In genomic region chr17:27575100-27575911, GRCh38 we compare ENCODE assay signal across 20 cellular contexts. TPM values are rescaled to one million over a fixed set of nuclear protein-coding genes. Genes with fewer than 3 reads are reported as not detected.
DNase-seq lines count a peak whose midpoint lies in the region; ATAC-seq and FAIRE-seq lines count a peak whose summit lies in the region.
"Had no signal": no experiment of that assay in that cellular context is flagged by ENCODE, and none has a peak within 500 bp of the region (broad histone marks: within the 10 kb centered on the region; RNA-seq: fewer than 3 reads in every experiment).

No MANE protein-coding gene starts in this region.

- no peak overlapping the region for H3K4me3 ChIP-seq in CD4-positive, CD25-positive, alpha-beta regulatory T cell (ENCODE audit: low read depth, low read length)
- H3K4me3 ChIP-seq in GM23248 (no peak overlapping the region), mesenchymal stem cell (ENCODE audit: insufficient read depth in 1 of 2, low read depth in 1 of 2, low read length in 2 of 2) (no peak overlapping the region), MG63 (no peak overlapping the region)
- H3K4me3 ChIP-seq: BLaER1, coronary artery had no signal

- H3K36me3 Mint-ChIP-seq in CD4-positive, CD25-positive, alpha-beta regulatory T cell, result no peaks in the 10 kb centered on the region
- H3K36me3 Mint-ChIP-seq in activated T-helper 1 cell treated with anti-CD3 and anti-CD28 coated beads, Interleukin-12 subunit alpha, Interleukin-12 subunit beta, Interleukin-2, Interleukin-4 antibody, amounts not matched to agents 30 ng/mL and 10 ng/mL and 1 ng/mL, durations not matched to agents 14 hours and 24 hours and 36 hours (ENCODE audit: low read depth), result peaks cover 38% of the 10 kb centered on the region

- H3F3A ChIP-seq in GM23248 (ENCODE audit: insufficient read depth), result peaks cover 32% of the 10 kb centered on the region

- H2AFZ ChIP-seq in GM23248, result no peak overlapping the region
- H2AFZ ChIP-seq in mesenchymal stem cell (ENCODE audit: low read depth, low read length), result no peak overlapping the region

- no peaks in the 10 kb centered on the region for H3K27me3 ChIP-seq in CD4-positive, CD25-positive, alpha-beta regulatory T cell (ENCODE audit: control insufficient read depth, insufficient read depth, low read length)
- H3K27me3 ChIP-seq in GM23248 (replicated peaks; ENCODE audit: insufficient read depth), result no peaks in the 10 kb centered on the region
- H3K27me3 ChIP-seq in mesenchymal stem cell (ENCODE audit: control insufficient read depth in 1 of 2, insufficient read depth in 1 of 2, low read length in 2 of 2), result no peaks in the 10 kb centered on the region
- no peaks in the 10 kb centered on the region for H3K27me3 ChIP-seq in MG63
- H3K27me3 ChIP-seq: BLaER1, foreskin keratinocyte had no signal

- H3K23ac ChIP-seq in mesenchymal stem cell (ENCODE audit: low read length in 2 of 2), result peak overlapping the region in 1 of 2 experiments; percentile 15

- H3K4me2 ChIP-seq in GM23248 (ENCODE audit: unreplicated experiment) (no peak overlapping the region), mesenchymal stem cell (ENCODE audit: low read length, poor library complexity, severe bottlenecking) (no peak overlapping the region)
- H3K4me2 ChIP-seq: BLaER1 had no signal

- H3K79me1 ChIP-seq in mesenchymal stem cell (replicated peaks; ENCODE audit: low read length, poor library complexity, severe bottlenecking), result peaks cover 36% of the 10 kb centered on the region

- H3K4me1 ChIP-seq in CD4-positive, CD25-positive, alpha-beta regulatory T cell (ENCODE audit: control insufficient read depth, insufficient read depth, low read length, poor library complexity, severe bottlenecking), result peaks cover 7% of the 10 kb centered on the region
- H3K4me1 ChIP-seq in GM23248 (ENCODE audit: insufficient read depth) (peaks cover 44% of the 10 kb centered on the region), mesenchymal stem cell (ENCODE audit: control insufficient read depth, insufficient read depth, low read depth, low read length) (peaks cover 36% of the 10 kb centered on the region)
- H3K4me1 ChIP-seq: foreskin keratinocyte had no signal

- peak overlapping the region in 1 of 2 experiments; percentile 1 for H3K4ac ChIP-seq in mesenchymal stem cell (ENCODE audit: low read depth in 1 of 2, low read length in 2 of 2)

- H3K27ac ChIP-seq in CD4-positive, CD25-positive, alpha-beta regulatory T cell (ENCODE audit: insufficient read depth, low read length, poor library complexity, severe bottlenecking), result no peak overlapping the region
- H3K27ac ChIP-seq in GM23248, result peak overlapping the region; percentile 68; the same call in 1 of the 2 replicates
- no peak overlapping the region for H3K27ac ChIP-seq in mesenchymal stem cell (ENCODE audit: low read length, poor library complexity, severe bottlenecking)
- H3K27ac ChIP-seq: BLaER1, coronary artery, foreskin keratinocyte had no signal

- H2BK5ac ChIP-seq in mesenchymal stem cell (ENCODE audit: low read depth, low read length, poor library complexity, severe bottlenecking), result no peak overlapping the region

- H3K9me2 ChIP-seq in GM23248 (ENCODE audit: insufficient read depth), result no peaks in the 10 kb centered on the region

- H3K79me2 ChIP-seq in GM23248 (ENCODE audit: insufficient read depth), result no peaks in the 10 kb centered on the region

- H3K9ac ChIP-seq in GM23248 (no peak overlapping the region), mesenchymal stem cell (ENCODE audit: low read length) (no peak overlapping the region)
- H3K9ac ChIP-seq: BLaER1 had no signal

- H2BK12ac ChIP-seq in mesenchymal stem cell (ENCODE audit: low read length in 2 of 2), result peak overlapping the region; percentile 33 to 45

- intact Hi-C loops in activated T-helper 1 cell treated with anti-CD3 and anti-CD28 coated beads, Interleukin-12 subunit alpha, Interleukin-12 subunit beta, Interleukin-2, Interleukin-4 antibody, amounts not matched to agents 30 ng/mL and 10 ng/mL and 1 ng/mL, durations not matched to agents 14 hours and 24 hours and 36 hours (cut with micrococcal nuclease), result no loop called here

- H3K18ac ChIP-seq in mesenchymal stem cell (ENCODE audit: low read depth in 1 of 2, low read length in 2 of 2), result peak overlapping the region in 1 of 2 experiments; percentile 11

- H3K4me3 Mint-ChIP-seq in CD4-positive, CD25-positive, alpha-beta regulatory T cell, result no peak overlapping the region
- H3K4me3 Mint-ChIP-seq in activated T-helper 1 cell treated with anti-CD3 and anti-CD28 coated beads, Interleukin-12 subunit alpha, Interleukin-12 subunit beta, Interleukin-2, Interleukin-4 antibody, amounts not matched to agents 30 ng/mL and 10 ng/mL and 1 ng/mL, durations not matched to agents 14 hours and 24 hours and 36 hours, result peak overlapping the region; percentile 19
- H3K4me3 Mint-ChIP-seq: activated T-helper 17 cell treated with anti-CD3 and anti-CD28 coated beads, Interleukin-2, amount 50 U/mL, for 72 hours had no signal

- DNase-seq in CD4-positive, CD25-positive, alpha-beta regulatory T cell, result no peak
- no peak for DNase-seq in GM23248
- DNase-seq in activated T-helper 1 cell treated with anti-CD3 and anti-CD28 coated beads, Interleukin-12 subunit alpha, Interleukin-12 subunit beta, Interleukin-2, Interleukin-4 antibody, amounts not matched to agents 30 ng/mL and 10 ng/mL and 1 ng/mL, durations not matched to agents 14 hours and 24 hours and 36 hours (ENCODE audit: low spot score), result no peak
- DNase-seq in mesenchymal stem cell, result no peak
- DNase-seq in urothelium cell line (ENCODE audit: low spot score), result no peak
- no peak for DNase-seq in stimulated activated CD4-positive, alpha-beta T cell treated with anti-CD3 and anti-CD28 coated beads, Interleukin-15, amount 100 ng/mL, for 24 hours
- DNase-seq in MG63, result no peak
- DNase-seq: activated CD4-positive, alpha-beta T cell treated with anti-CD3 and anti-CD28 coated beads, Interleukin-2, amount 50 U/mL, for 48 hours; foreskin keratinocyte; GF-D8; KBM-7; NCI-H526; SIG-M5; stimulated activated CD4-positive, alpha-beta T cell treated with anti-CD3 and anti-CD28 coated beads, Interleukin-4, amount 100 ng/mL, for 1 hour had no signal

- H3K14ac ChIP-seq in mesenchymal stem cell (ENCODE audit: low read length in 2 of 2), result no peak overlapping the region

- FAIRE-seq in urothelium cell line (lab: Jason Lieb, UNC), result no peak
- FAIRE-seq: endothelial cell of umbilical vein, GM12891 had no signal

- H3K4me1 Mint-ChIP-seq in CD4-positive, CD25-positive, alpha-beta regulatory T cell, result peaks cover 6 to 54% (median 36%) of the 10 kb centered on the region in 4 donors
- H3K4me1 Mint-ChIP-seq in activated T-helper 1 cell treated with anti-CD3 and anti-CD28 coated beads, Interleukin-12 subunit alpha, Interleukin-12 subunit beta, Interleukin-2, Interleukin-4 antibody, amounts not matched to agents 30 ng/mL and 10 ng/mL and 1 ng/mL, durations not matched to agents 14 hours and 24 hours and 36 hours (ENCODE audit: low read depth), result peaks cover 91% of the 10 kb centered on the region

- H3K27me3 Mint-ChIP-seq in CD4-positive, CD25-positive, alpha-beta regulatory T cell, result no peaks in the 10 kb centered on the region
- no peaks in the 10 kb centered on the region for H3K27me3 Mint-ChIP-seq in activated T-helper 1 cell treated with anti-CD3 and anti-CD28 coated beads, Interleukin-12 subunit alpha, Interleukin-12 subunit beta, Interleukin-2, Interleukin-4 antibody, amounts not matched to agents 30 ng/mL and 10 ng/mL and 1 ng/mL, durations not matched to agents 14 hours and 24 hours and 36 hours (ENCODE audit: insufficient read depth)
- H3K27me3 Mint-ChIP-seq: activated T-helper 17 cell treated with anti-CD3 and anti-CD28 coated beads, Interleukin-2, amount 50 U/mL, for 72 hours had no signal

- no peak for ATAC-seq in CD4-positive, CD25-positive, alpha-beta regulatory T cell (ENCODE audit: low read depth in 2 of 2)
- ATAC-seq: activated T-helper 17 cell treated with anti-CD3 and anti-CD28 coated beads, Interleukin-2, amount 50 U/mL, for 72 hours; foreskin keratinocyte; left lobe of liver had no signal

- no peaks in the 10 kb centered on the region for H3K36me3 ChIP-seq in CD4-positive, CD25-positive, alpha-beta regulatory T cell (ENCODE audit: control insufficient read depth, insufficient read depth, low read length)
- H3K36me3 ChIP-seq in GM23248 (ENCODE audit: low read depth) (no peaks in the 10 kb centered on the region), mesenchymal stem cell (ENCODE audit: control insufficient read depth in 1 of 2, insufficient read depth in 2 of 2, low read depth in 1 of 2, low read length in 2 of 2) (no peaks in the 10 kb centered on the region), MG63 (no peaks in the 10 kb centered on the region)
- H3K36me3 ChIP-seq: BLaER1 had no signal

- in situ Hi-C loops in GM23248 (cut with MboI), result no loop called here

- no peak overlapping the region for H2BK15ac ChIP-seq in mesenchymal stem cell (ENCODE audit: low read depth, poor library complexity, severe bottlenecking)

- no peaks in the 10 kb centered on the region for H4K20me1 ChIP-seq in GM23248 (ENCODE audit: insufficient read depth)
- H4K20me1 ChIP-seq: BLaER1 had no signal

- peak overlapping the region; percentile 39 for H2BK120ac ChIP-seq in mesenchymal stem cell (ENCODE audit: low read depth, low read length)

- peak overlapping the region; percentile 51 for H2AK5ac ChIP-seq in mesenchymal stem cell (ENCODE audit: low read length, severe bottlenecking)

- H4K91ac ChIP-seq in mesenchymal stem cell (ENCODE audit: low read length), result peak overlapping the region; percentile 21

- no peak overlapping the region for H4K8ac ChIP-seq in mesenchymal stem cell (ENCODE audit: low read length)

- no peaks in the 10 kb centered on the region for H3K9me3 ChIP-seq in CD4-positive, CD25-positive, alpha-beta regulatory T cell (ENCODE audit: control insufficient read depth in 2 of 2, low read length in 2 of 2)
- H3K9me3 ChIP-seq in GM23248 (ENCODE audit: low read depth) (no peaks in the 10 kb centered on the region), mesenchymal stem cell (ENCODE audit: control insufficient read depth, low read length) (no peaks in the 10 kb centered on the region), MG63 (no peaks in the 10 kb centered on the region)
- H3K9me3 ChIP-seq: BLaER1 had no signal

- 98 to 100% methylated on average over 3 of the region's 3 CpGs for WGBS in GM23248 (ENCODE audit: low coverage in 1 of 2, low lambda C conversion rate in 2 of 2, missing lambda C conversion rate in 2 of 2), 2 experiments
- WGBS in mesenchymal stem cell, result 97% methylated on average over 3 of the region's 3 CpGs

- no peaks in the 10 kb centered on the region for H3K9me3 Mint-ChIP-seq in CD4-positive, CD25-positive, alpha-beta regulatory T cell
- no peaks in the 10 kb centered on the region for H3K9me3 Mint-ChIP-seq in activated T-helper 1 cell treated with anti-CD3 and anti-CD28 coated beads, Interleukin-12 subunit alpha, Interleukin-12 subunit beta, Interleukin-2, Interleukin-4 antibody, amounts not matched to agents 30 ng/mL and 10 ng/mL and 1 ng/mL, durations not matched to agents 14 hours and 24 hours and 36 hours
- H3K9me3 Mint-ChIP-seq: activated T-helper 17 cell treated with anti-CD3 and anti-CD28 coated beads, Interleukin-2, amount 50 U/mL, for 72 hours had no signal

- H3K27ac Mint-ChIP-seq in CD4-positive, CD25-positive, alpha-beta regulatory T cell, result peak overlapping the region in 2 of 3 donors; percentile 6 to 56
- H3K27ac Mint-ChIP-seq in activated T-helper 1 cell treated with anti-CD3 and anti-CD28 coated beads, Interleukin-12 subunit alpha, Interleukin-12 subunit beta, Interleukin-2, Interleukin-4 antibody, amounts not matched to agents 30 ng/mL and 10 ng/mL and 1 ng/mL, durations not matched to agents 14 hours and 24 hours and 36 hours, result peak overlapping the region; percentile 81
- H3K27ac Mint-ChIP-seq: activated T-helper 17 cell treated with anti-CD3 and anti-CD28 coated beads, Interleukin-2, amount 50 U/mL, for 72 hours had no signal

RNA-seq across cellular contexts. Expression of gene LGALS9, which starts 55.7 kb away (rescaled TPM):
- total RNA-seq in CD4-positive, CD25-positive, alpha-beta regulatory T cell, result 122 TPM
- polyA plus RNA-seq in CD4-positive, CD25-positive, alpha-beta regulatory T cell, result 10 to 100 TPM; 38.3 to 56.6 (median 40.2) TPM
- total RNA-seq in GM23248 (2014; rRNA removed; shearing (Covaris generic)), result 1.3 and 3.2 TPM in 2 replicates
- 1.8 and 4.1 TPM in 2 replicates for polyA plus RNA-seq in GM23248 (2016; fragmentation: Nextera tagmentation; extraction: Ambion mirVana)
- total RNA-seq in activated T-helper 1 cell treated with anti-CD3 and anti-CD28 coated beads, Interleukin-12 subunit alpha, Interleukin-12 subunit beta, Interleukin-2, Interleukin-4 antibody, amounts not matched to agents 30 ng/mL and 10 ng/mL and 1 ng/mL, durations not matched to agents 14 hours and 24 hours and 36 hours, result 38.4 and 39.7 TPM in 2 replicates
- polyA plus RNA-seq in mesenchymal stem cell (2013, experiment 1 of 2), result 1.2 TPM
- polyA plus RNA-seq in mesenchymal stem cell (2013, experiment 2 of 2), result 1.2 TPM
- 1.2 and 1.8 TPM in 2 replicates for total RNA-seq in MG63 (2014; rRNA removed; shearing (Covaris generic); ENCODE audit: low replicate concordance)
